1 cellular context compared by ENCODE assay signal in genomic region chr11:67353317-67354313, GRCh38.
TF ChIP-seq lines count a peak whose summit lies in the region.

POLD4 (minus strand) TSS chr11:67353546; CDS start chr11:67353399, 147 bp downstream.

TF ChIP-seq in HepG2, 621 proteins besides CTCF, POLR2A, EP300 and RAD21 (continued from another document and continues in another):
- TF ChIP-seq ZKSCAN1 (IDR thresholded peaks at IDR 0.05; ENCODE audit: low read length) (no peak), E2F5 (CRISPR knock-in tag; conservative IDR thresholded peaks at IDR 0.05) (no peak), ZNF792 (CRISPR knock-in tag; IDR thresholded peaks at IDR 0.05) (peak; percentile 40; the same call in 1 of the 2 replicates), ZNF543 (CRISPR knock-in tag; IDR thresholded peaks at IDR 0.05) (no peak), NFKB2 (CRISPR knock-in tag; IDR thresholded peaks at IDR 0.05; ENCODE audit: borderline replicate concordance) (no peak), PRDM15 (CRISPR knock-in tag; IDR thresholded peaks at IDR 0.05) (no peak), MED1 (CRISPR knock-in tag; IDR thresholded peaks at IDR 0.05) (peak; percentile 36; the same call in 1 of the 2 replicates), ZNF101 (CRISPR knock-in tag; IDR thresholded peaks at IDR 0.05; ENCODE audit: borderline replicate concordance, low read depth) (no peak), ZXDC (CRISPR knock-in tag; IDR thresholded peaks at IDR 0.05) (no peak), ZBTB4 (CRISPR knock-in tag; IDR thresholded peaks at IDR 0.05; ENCODE audit: borderline replicate concordance) (no peak), ZC3H4 (CRISPR knock-in tag; IDR thresholded peaks at IDR 0.05; ENCODE audit: borderline replicate concordance) (peak; percentile 37; the same call in 1 of the 2 replicates), THRA (CRISPR knock-in tag; IDR thresholded peaks at IDR 0.05; ENCODE audit: borderline replicate concordance) (no peak), NCOA5 (CRISPR knock-in tag; IDR thresholded peaks at IDR 0.05) (no peak), MIER2 (CRISPR knock-in tag; IDR thresholded peaks at IDR 0.05) (no peak), ZNF24 (IDR thresholded peaks at IDR 0.05) (no peak), PRMT3 (CRISPR knock-in tag; IDR thresholded peaks at IDR 0.05; ENCODE audit: borderline replicate concordance, low read depth) (no peak), NR2F6 (IDR thresholded peaks at IDR 0.05) (0 out of 2 replicates have a peak, but pooled peaks have one; percentile 9), NR2F6 (CRISPR knock-in tag; IDR thresholded peaks at IDR 0.05) (no peak), SRY (CRISPR knock-in tag; IDR thresholded peaks at IDR 0.05) (peak; percentile 84; the same call in 1 of the 2 replicates), ZNF550 (CRISPR knock-in tag; IDR thresholded peaks at IDR 0.05; ENCODE audit: borderline replicate concordance) (no peak), FOXA3 (CRISPR knock-in tag; IDR thresholded peaks at IDR 0.05) (no peak), TOPORS (CRISPR knock-in tag; IDR thresholded peaks at IDR 0.05) (no peak)
- TF ChIP-seq, protein P1, sequence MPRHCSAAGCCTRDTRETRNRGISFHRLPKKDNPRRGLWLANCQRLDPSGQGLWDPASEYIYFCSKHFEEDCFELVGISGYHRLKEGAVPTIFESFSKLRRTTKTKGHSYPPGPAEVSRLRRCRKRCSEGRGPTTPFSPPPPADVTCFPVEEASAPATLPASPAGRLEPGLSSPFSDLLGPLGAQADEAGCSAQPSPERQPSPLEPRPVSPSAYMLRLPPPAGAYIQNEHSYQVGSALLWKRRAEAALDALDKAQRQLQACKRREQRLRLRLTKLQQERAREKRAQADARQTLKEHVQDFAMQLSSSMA (CRISPR knock-in tag; IDR thresholded peaks at IDR 0.05) = no peak
- TF ChIP-seq, protein P2, sequence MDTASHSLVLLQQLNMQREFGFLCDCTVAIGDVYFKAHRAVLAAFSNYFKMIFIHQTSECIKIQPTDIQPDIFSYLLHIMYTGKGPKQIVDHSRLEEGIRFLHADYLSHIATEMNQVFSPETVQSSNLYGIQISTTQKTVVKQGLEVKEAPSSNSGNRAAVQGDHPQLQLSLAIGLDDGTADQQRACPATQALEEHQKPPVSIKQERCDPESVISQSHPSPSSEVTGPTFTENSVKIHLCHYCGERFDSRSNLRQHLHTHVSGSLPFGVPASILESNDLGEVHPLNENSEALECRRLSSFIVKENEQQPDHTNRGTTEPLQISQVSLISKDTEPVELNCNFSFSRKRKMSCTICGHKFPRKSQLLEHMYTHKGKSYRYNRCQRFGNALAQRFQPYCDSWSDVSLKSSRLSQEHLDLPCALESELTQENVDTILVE (CRISPR knock-in tag; IDR thresholded peaks at IDR 0.05) = 0 out of 2 replicates have a peak, but pooled peaks have one; percentile 62
- TF ChIP-seq, protein P3, sequence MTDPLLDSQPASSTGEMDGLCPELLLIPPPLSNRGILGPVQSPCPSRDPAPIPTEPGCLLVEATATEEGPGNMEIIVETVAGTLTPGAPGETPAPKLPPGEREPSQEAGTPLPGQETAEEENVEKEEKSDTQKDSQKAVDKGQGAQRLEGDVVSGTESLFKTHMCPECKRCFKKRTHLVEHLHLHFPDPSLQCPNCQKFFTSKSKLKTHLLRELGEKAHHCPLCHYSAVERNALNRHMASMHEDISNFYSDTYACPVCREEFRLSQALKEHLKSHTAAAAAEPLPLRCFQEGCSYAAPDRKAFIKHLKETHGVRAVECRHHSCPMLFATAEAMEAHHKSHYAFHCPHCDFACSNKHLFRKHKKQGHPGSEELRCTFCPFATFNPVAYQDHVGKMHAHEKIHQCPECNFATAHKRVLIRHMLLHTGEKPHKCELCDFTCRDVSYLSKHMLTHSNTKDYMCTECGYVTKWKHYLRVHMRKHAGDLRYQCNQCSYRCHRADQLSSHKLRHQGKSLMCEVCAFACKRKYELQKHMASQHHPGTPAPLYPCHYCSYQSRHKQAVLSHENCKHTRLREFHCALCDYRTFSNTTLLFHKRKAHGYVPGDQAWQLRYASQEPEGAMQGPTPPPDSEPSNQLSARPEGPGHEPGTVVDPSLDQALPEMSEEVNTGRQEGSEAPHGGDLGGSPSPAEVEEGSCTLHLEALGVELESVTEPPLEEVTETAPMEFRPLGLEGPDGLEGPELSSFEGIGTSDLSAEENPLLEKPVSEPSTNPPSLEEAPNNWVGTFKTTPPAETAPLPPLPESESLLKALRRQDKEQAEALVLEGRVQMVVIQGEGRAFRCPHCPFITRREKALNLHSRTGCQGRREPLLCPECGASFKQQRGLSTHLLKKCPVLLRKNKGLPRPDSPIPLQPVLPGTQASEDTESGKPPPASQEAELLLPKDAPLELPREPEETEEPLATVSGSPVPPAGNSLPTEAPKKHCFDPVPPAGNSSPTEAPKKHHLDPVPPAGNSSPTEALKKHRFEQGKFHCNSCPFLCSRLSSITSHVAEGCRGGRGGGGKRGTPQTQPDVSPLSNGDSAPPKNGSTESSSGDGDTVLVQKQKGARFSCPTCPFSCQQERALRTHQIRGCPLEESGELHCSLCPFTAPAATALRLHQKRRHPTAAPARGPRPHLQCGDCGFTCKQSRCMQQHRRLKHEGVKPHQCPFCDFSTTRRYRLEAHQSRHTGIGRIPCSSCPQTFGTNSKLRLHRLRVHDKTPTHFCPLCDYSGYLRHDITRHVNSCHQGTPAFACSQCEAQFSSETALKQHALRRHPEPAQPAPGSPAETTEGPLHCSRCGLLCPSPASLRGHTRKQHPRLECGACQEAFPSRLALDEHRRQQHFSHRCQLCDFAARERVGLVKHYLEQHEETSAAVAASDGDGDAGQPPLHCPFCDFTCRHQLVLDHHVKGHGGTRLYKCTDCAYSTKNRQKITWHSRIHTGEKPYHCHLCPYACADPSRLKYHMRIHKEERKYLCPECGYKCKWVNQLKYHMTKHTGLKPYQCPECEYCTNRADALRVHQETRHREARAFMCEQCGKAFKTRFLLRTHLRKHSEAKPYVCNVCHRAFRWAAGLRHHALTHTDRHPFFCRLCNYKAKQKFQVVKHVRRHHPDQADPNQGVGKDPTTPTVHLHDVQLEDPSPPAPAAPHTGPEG (CRISPR knock-in tag; IDR thresholded peaks at IDR 0.05) = 0 out of 2 replicates have a peak, but pooled peaks have one; percentile 43
- TF ChIP-seq, protein P4, sequence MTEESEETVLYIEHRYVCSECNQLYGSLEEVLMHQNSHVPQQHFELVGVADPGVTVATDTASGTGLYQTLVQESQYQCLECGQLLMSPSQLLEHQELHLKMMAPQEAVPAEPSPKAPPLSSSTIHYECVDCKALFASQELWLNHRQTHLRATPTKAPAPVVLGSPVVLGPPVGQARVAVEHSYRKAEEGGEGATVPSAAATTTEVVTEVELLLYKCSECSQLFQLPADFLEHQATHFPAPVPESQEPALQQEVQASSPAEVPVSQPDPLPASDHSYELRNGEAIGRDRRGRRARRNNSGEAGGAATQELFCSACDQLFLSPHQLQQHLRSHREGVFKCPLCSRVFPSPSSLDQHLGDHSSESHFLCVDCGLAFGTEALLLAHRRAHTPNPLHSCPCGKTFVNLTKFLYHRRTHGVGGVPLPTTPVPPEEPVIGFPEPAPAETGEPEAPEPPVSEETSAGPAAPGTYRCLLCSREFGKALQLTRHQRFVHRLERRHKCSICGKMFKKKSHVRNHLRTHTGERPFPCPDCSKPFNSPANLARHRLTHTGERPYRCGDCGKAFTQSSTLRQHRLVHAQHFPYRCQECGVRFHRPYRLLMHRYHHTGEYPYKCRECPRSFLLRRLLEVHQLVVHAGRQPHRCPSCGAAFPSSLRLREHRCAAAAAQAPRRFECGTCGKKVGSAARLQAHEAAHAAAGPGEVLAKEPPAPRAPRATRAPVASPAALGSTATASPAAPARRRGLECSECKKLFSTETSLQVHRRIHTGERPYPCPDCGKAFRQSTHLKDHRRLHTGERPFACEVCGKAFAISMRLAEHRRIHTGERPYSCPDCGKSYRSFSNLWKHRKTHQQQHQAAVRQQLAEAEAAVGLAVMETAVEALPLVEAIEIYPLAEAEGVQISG (CRISPR knock-in tag; IDR thresholded peaks at IDR 0.05) = peak; percentile 72
- TF ChIP-seq, protein P5, sequence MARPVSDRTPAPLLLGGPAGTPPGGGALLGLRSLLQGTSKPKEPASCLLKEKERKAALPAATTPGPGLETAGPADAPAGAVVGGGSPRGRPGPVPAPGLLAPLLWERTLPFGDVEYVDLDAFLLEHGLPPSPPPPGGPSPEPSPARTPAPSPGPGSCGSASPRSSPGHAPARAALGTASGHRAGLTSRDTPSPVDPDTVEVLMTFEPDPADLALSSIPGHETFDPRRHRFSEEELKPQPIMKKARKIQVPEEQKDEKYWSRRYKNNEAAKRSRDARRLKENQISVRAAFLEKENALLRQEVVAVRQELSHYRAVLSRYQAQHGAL (CRISPR knock-in tag; IDR thresholded peaks at IDR 0.05; ENCODE audit: not compliant biosample characterization) = no peak
